Comparison of ENCODE assay signal across 1 cellular context in genomic region chr3:133038731-133039398, GRCh38.
TF ChIP-seq lines count a peak whose summit lies in the region.

No MANE protein-coding gene starts in this region.

TF ChIP-seq in GM23338, 12 proteins besides CTCF, POLR2A, EP300 and RAD21 (continued from another document):
- no peak for TF ChIP-seq ZNF462 (CRISPR knock-in tag; IDR thresholded peaks at IDR 0.05)
